Comparison of ENCODE assay signal across 25 cellular contexts in genomic region chr7:74708569-74709275, GRCh38. TPM values are rescaled to one million over a fixed set of nuclear protein-coding genes. Genes with fewer than 3 reads are reported as not detected.
DNase-seq lines count a peak whose midpoint lies in the region; ATAC-seq and TF ChIP-seq lines count a peak whose summit lies in the region.
"Had no signal": no experiment of that assay in that cellular context is flagged by ENCODE, and none has a peak within 500 bp of the region (broad histone marks: within the 10 kb centered on the region; RNA-seq: fewer than 3 reads in every experiment).

No MANE protein-coding gene starts in this region.

- POLR2A ChIA-PET in AG04450 (lab: Yijun Ruan, JAX) (no interaction called here), RWPE1 (lab: Yijun Ruan, JAX; ENCODE audit: low non-redundant PET) (no interaction called here)

- H3K9me3 Mint-ChIP-seq in memory B cell, result no peaks in the 10 kb centered on the region

- H3K27ac ChIP-seq in AG04450 (ENCODE audit: low read depth, low read length), result peak overlapping the region; percentile 11
- H3K27ac ChIP-seq in RWPE1, result peak overlapping the region; percentile 26
- peak overlapping the region in 48 of 59 donors; percentile 0 to 77 (median 48) for H3K27ac ChIP-seq in dorsolateral prefrontal cortex
- no peak overlapping the region for H3K27ac ChIP-seq in tibial artery
- H3K27ac ChIP-seq: BLaER1 treated with 17β-estradiol and CSF1 and Interleukin-3, amounts not matched to agents 10 nM and 100 nM; uterus had no signal

- H3K9me3 ChIP-seq in AG04450 (ENCODE audit: control insufficient read depth, insufficient read depth, low read length), result peaks cover 3% of the 10 kb centered on the region; the same call in 1 of the 2 replicates
- H3K9me3 ChIP-seq in tibial artery, result peaks cover 0 to 3% (median 0%) of the 10 kb centered on the region in 3 donors
- H3K9me3 ChIP-seq: uterus had no signal

- ATAC-seq in memory B cell (ENCODE audit: low read depth) (no peak), HG03045 (IDR thresholded peaks at IDR 0.05; ENCODE audit: unreplicated experiment) (no peak)
- ATAC-seq: activated CD8-positive, alpha-beta T cell treated with anti-CD3 and anti-CD28 coated beads for 36 hours; activated naive CD8-positive, alpha-beta T cell treated with anti-CD3 and anti-CD28 coated beads, Interleukin-2, amount 50 U/mL, for 24 hours; left cardiac atrium had no signal

- intact Hi-C loops in dorsolateral prefrontal cortex (cut with DNase I), result loop anchor here in 1 of 2 donors (5.0 kb wide), 1 partner anchor 51 kb away; the partner anchor contains the start of gene GTF2I
- intact Hi-C loops in tibial artery (cut with DNase I; ENCODE audit: low total_unique reads), result no loop called here

- H3K27ac Mint-ChIP-seq in memory B cell, result peak overlapping the region; percentile 50
- H3K27ac Mint-ChIP-seq: activated CD8-positive, alpha-beta T cell treated with anti-CD3 and anti-CD28 coated beads for 36 hours; activated naive CD8-positive, alpha-beta T cell treated with anti-CD3 and anti-CD28 coated beads, Interleukin-2, amount 50 U/mL, for 24 hours; dendritic cell treated with granulocyte-macrophage colony-stimulating factor and Interleukin-4, amounts not matched to agents 40 ng/mL and 50 ng/mL, for 4 days had no signal

- H3K4me3 ChIP-seq in AG04450 (ENCODE audit: low read depth, low read length), result no peak overlapping the region
- H3K4me3 ChIP-seq in dorsolateral prefrontal cortex, result no peak overlapping the region
- H3K4me3 ChIP-seq in tibial artery, result no peak overlapping the region
- H3K4me3 ChIP-seq: BLaER1 treated with 17β-estradiol and CSF1 and Interleukin-3, amounts not matched to agents 10 nM and 100 nM; smooth muscle cell; uterus had no signal

- H3K27me3 ChIP-seq in AG04450 (ENCODE audit: control insufficient read depth, insufficient read depth, low read length) (no peaks in the 10 kb centered on the region), dorsolateral prefrontal cortex (no peaks in the 10 kb centered on the region), tibial artery (no peaks in the 10 kb centered on the region)
- H3K27me3 ChIP-seq: BLaER1 treated with 17β-estradiol and CSF1 and Interleukin-3, amounts not matched to agents 10 nM and 100 nM; uterus had no signal

- H3K4me1 ChIP-seq in tibial artery, result no peaks in the 10 kb centered on the region
- H3K4me1 ChIP-seq: BLaER1 treated with 17β-estradiol and CSF1 and Interleukin-3, amounts not matched to agents 10 nM and 100 nM; uterus had no signal

- H3K36me3 Mint-ChIP-seq in memory B cell, result peaks cover 28% of the 10 kb centered on the region

- TF ChIP-seq CTCF in AG04450 (IDR thresholded peaks at IDR 0.05; ENCODE audit: low read depth, low read length) (no peak), RWPE1 (conservative IDR thresholded peaks at IDR 0.05; ENCODE audit: low read depth) (no peak), dorsolateral prefrontal cortex (IDR thresholded peaks at IDR 0.05 in 54 of 56, conservative IDR thresholded peaks at IDR 0.05 in 2 of 56; ENCODE audit: low read depth in 1 of 56, partially characterized antibody in 56 of 56) (no peak), tibial artery (IDR thresholded peaks at IDR 0.05) (no peak)

- CTCF ChIA-PET in AG04450 (lab: Charles Lee), result no interaction called here
- CTCF ChIA-PET in RWPE1 (lab: Yijun Ruan, JAX), result no interaction called here

- H3K36me3 ChIP-seq in tibial artery, result peaks cover 68 to 99% (median 81%) of the 10 kb centered on the region in 3 donors
- H3K36me3 ChIP-seq: uterus had no signal

- no peaks in the 10 kb centered on the region for H3K27me3 Mint-ChIP-seq in memory B cell
- H3K27me3 Mint-ChIP-seq: activated CD8-positive, alpha-beta T cell treated with anti-CD3 and anti-CD28 coated beads for 36 hours; activated naive CD8-positive, alpha-beta T cell treated with anti-CD3 and anti-CD28 coated beads, Interleukin-2, amount 50 U/mL, for 24 hours; dendritic cell treated with granulocyte-macrophage colony-stimulating factor and Interleukin-4, amounts not matched to agents 40 ng/mL and 50 ng/mL, for 4 days had no signal

- DNase-seq in AG04450 (ENCODE audit: low read depth, low spot score) (no peak), RWPE1 (ENCODE audit: low spot score) (no peak), dorsolateral prefrontal cortex (peak in 2 of 10 donors; percentile 36 to 37), memory B cell (ENCODE audit: low spot score in 2 of 2) (no peak), tibial artery (no peak), amniotic stem cell (lab: John Stamatoyannopoulos, UW) (no peak), HuH-7.5 (ENCODE audit: low spot score) (no peak)
- DNase-seq: activated CD4-positive, CD25-positive, alpha-beta regulatory T cell; activated CD8-positive, alpha-beta T cell treated with anti-CD3 and anti-CD28 coated beads for 36 hours; activated gamma-delta T cell; activated naive CD8-positive, alpha-beta T cell treated with anti-CD3 and anti-CD28 coated beads, Interleukin-2, amount 50 U/mL, for 24 hours; left cardiac atrium; mesendoderm; NCI-H1105; NCI-H2081; NCI-H446; occipital lobe; OCI-M1; SHP77; stimulated activated CD4-positive, alpha-beta T cell treated with anti-CD3 and anti-CD28 coated beads, Interleukin-2, amount 100 ng/mL, for 24 hours; uterus had no signal

- no peaks in the 10 kb centered on the region for H3K4me1 Mint-ChIP-seq in memory B cell
- H3K4me1 Mint-ChIP-seq: activated naive CD8-positive, alpha-beta T cell treated with anti-CD3 and anti-CD28 coated beads, Interleukin-2, amount 50 U/mL, for 24 hours had no signal

- H3K4me3 Mint-ChIP-seq in memory B cell, result no peak overlapping the region
- H3K4me3 Mint-ChIP-seq: activated CD8-positive, alpha-beta T cell treated with anti-CD3 and anti-CD28 coated beads for 36 hours; activated naive CD8-positive, alpha-beta T cell treated with anti-CD3 and anti-CD28 coated beads, Interleukin-2, amount 50 U/mL, for 24 hours; dendritic cell treated with granulocyte-macrophage colony-stimulating factor and Interleukin-4, amounts not matched to agents 40 ng/mL and 50 ng/mL, for 4 days had no signal

RNA-seq across cellular contexts. Expression of gene GTF2I, which starts 51.2 kb away (rescaled TPM):
- polyA plus RNA-seq in AG04450 (2011; rRNA removed), result 91.2 and 115 TPM in 2 replicates
- 47.7 and 78.7 TPM in 2 replicates for polyA minus RNA-seq in AG04450 (2011; rRNA and poly(A)+ RNA removed)
- total RNA-seq in dorsolateral prefrontal cortex, result 100 to 1,000 TPM; 214 to 370 (median 288) TPM

Comparison
In these comparisons a context has a peak if more than half of its experiments do, and no peak if none do; other contexts are left out.
1. H3K27ac ChIP-seq: peak in AG04450 (single experiment), RWPE1 (single experiment) and dorsolateral prefrontal cortex (48 of 59); none in tibial artery (0 of 2).